Comparison of ENCODE assay signal across 8 cellular contexts in genomic region chr6:139881728-139882211, GRCh38.
DNase-seq lines count a peak whose midpoint lies in the region; ATAC-seq, FAIRE-seq and TF ChIP-seq lines count a peak whose summit lies in the region.

No MANE protein-coding gene starts in this region.

- H3K36me3 ChIP-seq in sigmoid colon, result no peaks in the 10 kb centered on the region

- no peak for TF ChIP-seq EP300 in sigmoid colon (IDR thresholded peaks at IDR 0.05)

- peak in 3 of 4 experiments; percentile 19 to 42 (median 31) for TF ChIP-seq CTCF in sigmoid colon (IDR thresholded peaks at IDR 0.05)

- peak; percentile 78 for ATAC-seq in HG02852 (IDR thresholded peaks at IDR 0.05; ENCODE audit: unreplicated experiment)
- peak; percentile 77 for ATAC-seq in left ventricle myocardium superior

- no peaks in the 10 kb centered on the region for H3K9me3 ChIP-seq in sigmoid colon

- intact Hi-C loops in activated CD4-positive, alpha-beta memory T cell treated with anti-CD3 and anti-CD28 coated beads for 36 hours (cut with micrococcal nuclease), result loop anchor here (1.0 to 10.0 kb wide), 2 partner anchors 1040 to 1683 kb away; no protein-coding TSS in a partner anchor
- intact Hi-C loops in left ventricle myocardium superior (cut with micrococcal nuclease) (loop anchor here (10.0 kb wide), 2 partner anchors 83 to 507 kb away; partner anchors contain the start of gene CITED2), sigmoid colon (cut with DNase I) (loop anchor here (5.0 to 10.0 kb wide), 3 partner anchors 96 to 507 kb away; partner anchors contain the start of gene CITED2)

- H3K27me3 Mint-ChIP-seq in activated CD4-positive, alpha-beta memory T cell treated with anti-CD3 and anti-CD28 coated beads for 36 hours, result peaks cover 6% of the 10 kb centered on the region

- no peaks in the 10 kb centered on the region for H3K36me3 Mint-ChIP-seq in activated CD4-positive, alpha-beta memory T cell treated with anti-CD3 and anti-CD28 coated beads for 36 hours

- peak; percentile 77 for FAIRE-seq in GM18507 (lab: Jason Lieb, UNC)

- no peak overlapping the region for H3K27ac Mint-ChIP-seq in activated CD4-positive, alpha-beta memory T cell treated with anti-CD3 and anti-CD28 coated beads for 36 hours

- CTCF ChIA-PET in activated CD4-positive, alpha-beta memory T cell treated with anti-CD3 and anti-CD28 coated beads for 36 hours (lab: Charles Lee), result interaction anchor here (0.5 to 1.7 kb wide), 9 partner anchors 10 to 1715 kb away, joined by 3 to 7 read pairs (median 3); no protein-coding TSS in a partner anchor

- no peaks in the 10 kb centered on the region for H3K4me1 Mint-ChIP-seq in activated CD4-positive, alpha-beta memory T cell treated with anti-CD3 and anti-CD28 coated beads for 36 hours (ENCODE audit: low read depth)

- no peaks in the 10 kb centered on the region for H3K9me3 Mint-ChIP-seq in activated CD4-positive, alpha-beta memory T cell treated with anti-CD3 and anti-CD28 coated beads for 36 hours

- no peak for TF ChIP-seq POLR2A in sigmoid colon (IDR thresholded peaks at IDR 0.05)

- DNase-seq in CD1c-positive myeloid dendritic cell (ENCODE audit: extremely low spot score), result peak; percentile 31
- peak; percentile 12 for DNase-seq in GM18507 (ENCODE audit: extremely low spot score, insufficient read length, low read depth)
- DNase-seq in NCI-H1092 treated with DMSO at 0.1 percent for 48 hours (lab: John Stamatoyannopoulos, UW), result peak; percentile 29
- peak; percentile 19 for DNase-seq in activated CD4-positive, alpha-beta memory T cell treated with anti-CD3 and anti-CD28 coated beads for 36 hours
- peak; percentile 32 for DNase-seq in left ventricle myocardium superior
- no peak for DNase-seq in sigmoid colon
- no peak for DNase-seq in occipital lobe (lab: John Stamatoyannopoulos, UW)

- WGBS in sigmoid colon, 2 donors, result 84 to 90% methylated on average over 2 of the region's 2 CpGs

- peak overlapping the region in 3 of 4 donors; percentile 33 to 72 (median 53) for H3K27ac ChIP-seq in sigmoid colon

- H3K4me1 ChIP-seq in sigmoid colon, result peaks cover 0 to 21% (median 17%) of the 10 kb centered on the region in 4 donors

- no peak overlapping the region for H3K4me3 Mint-ChIP-seq in activated CD4-positive, alpha-beta memory T cell treated with anti-CD3 and anti-CD28 coated beads for 36 hours

- no peaks in the 10 kb centered on the region for H3K27me3 ChIP-seq in sigmoid colon

- no peak overlapping the region for H3K4me3 ChIP-seq in sigmoid colon

- POLR2A ChIA-PET in activated CD4-positive, alpha-beta memory T cell treated with anti-CD3 and anti-CD28 coated beads for 36 hours (lab: Charles Lee), result interaction anchor here (0.6 kb wide), 1 partner anchor 169 kb away, joined by 3 read pairs; no protein-coding TSS in a partner anchor

Comparison
In these comparisons a context has a peak if more than half of its experiments do, and no peak if none do; other contexts are left out.
1. DNase-seq: peak in CD1c-positive myeloid dendritic cell (single experiment), GM18507 (single experiment), NCI-H1092 treated with DMSO at 0.1 percent for 48 hours (single experiment), activated CD4-positive, alpha-beta memory T cell treated with anti-CD3 and anti-CD28 coated beads for 36 hours (single experiment) and left ventricle myocardium superior (single experiment); none in sigmoid colon (single experiment) and occipital lobe (single experiment).